26 cellular contexts compared by ENCODE assay signal in genomic region chr12:120161852-120162251, GRCh38.
"Had no signal": no experiment of that assay in that cellular context is flagged by ENCODE, and none has a peak within 500 bp of the region (broad histone marks: within the 10 kb centered on the region; RNA-seq: fewer than 3 reads in every experiment).

No MANE protein-coding gene starts in this region.

- H3K36me3 ChIP-seq: ovary had no signal

- H3K9me3 Mint-ChIP-seq: dendritic cell treated with granulocyte-macrophage colony-stimulating factor and Interleukin-4, amounts not matched to agents 40 ng/mL and 50 ng/mL, for 4 days; endodermal cell; memory B cell; nephron had no signal

- H3K4me1 ChIP-seq: colonic mucosa, gastrocnemius medialis, heart left ventricle, psoas muscle, spleen, stomach, thyroid gland had no signal

- H3K4me3 ChIP-seq: colonic mucosa, gastrocnemius medialis, heart left ventricle, hepatocyte, lung, ovary, psoas muscle, skin epidermis, spleen, stomach, thyroid gland had no signal

- ATAC-seq: esophagus mucosa; gastrocnemius medialis; heart left ventricle; naive thymus-derived CD4-positive, alpha-beta T cell; psoas muscle; right cardiac atrium had no signal

- H3K27ac ChIP-seq: colonic mucosa, epithelial cell of prostate, gastrocnemius medialis, heart left ventricle, hepatocyte, ovary, psoas muscle, skin epidermis, spleen, stomach, thyroid gland had no signal

- DNase-seq: colonic mucosa; effector CD8-positive, alpha-beta T cell; endodermal cell; foreskin fibroblast; gastrocnemius medialis; heart left ventricle; midbrain; naive thymus-derived CD4-positive, alpha-beta T cell; occipital lobe; ovary; psoas muscle; right cardiac atrium; spleen; stimulated activated naive CD4-positive, alpha-beta T cell treated with Interleukin-2 at 50 U/mL for 16 hours; stomach; thyroid gland; trophoblast cell had no signal

- H3K4me2 ChIP-seq: hepatocyte had no signal

- H3K9me3 ChIP-seq: colonic mucosa, gastrocnemius medialis, heart left ventricle, ovary, psoas muscle, spleen, stomach, thyroid gland had no signal

- H3K4me1 Mint-ChIP-seq: endodermal cell, memory B cell, nephron had no signal

- H3K27ac Mint-ChIP-seq: dendritic cell treated with granulocyte-macrophage colony-stimulating factor and Interleukin-4, amounts not matched to agents 40 ng/mL and 50 ng/mL, for 4 days; naive thymus-derived CD4-positive, alpha-beta T cell; nephron had no signal

- H3K4me3 Mint-ChIP-seq: dendritic cell treated with granulocyte-macrophage colony-stimulating factor and Interleukin-4, amounts not matched to agents 40 ng/mL and 50 ng/mL, for 4 days; endodermal cell; memory B cell; naive thymus-derived CD4-positive, alpha-beta T cell; nephron had no signal

- FAIRE-seq: kidney had no signal

- H3K27me3 ChIP-seq: colonic mucosa, gastrocnemius medialis, heart left ventricle, hepatocyte, ovary, spleen, stomach, thyroid gland had no signal

- H3K79me2 ChIP-seq: hepatocyte had no signal

- H2AFZ ChIP-seq: hepatocyte had no signal
